In genomic region chr11:17121981-17122380, GRCh38 we compare ENCODE assay signal across 10 cellular contexts.
"Had no signal": no experiment of that assay in that cellular context is flagged by ENCODE, and none has a peak within 500 bp of the region (broad histone marks: within the 10 kb centered on the region; RNA-seq: fewer than 3 reads in every experiment).

No MANE protein-coding gene starts in this region.

- H3K9me3 ChIP-seq: HAP-1 had no signal

- DNase-seq: GM23248, GOT3, H7, HFFc6, KG1 had no signal

- H3K9ac ChIP-seq: GM23248 had no signal

- H3K4me3 ChIP-seq: GM23248, HAP-1, K562 had no signal

- H2AFZ ChIP-seq: GM23248 had no signal

- H3K4me1 ChIP-seq: HAP-1 had no signal

- FAIRE-seq: HepG2, K562 had no signal

- ATAC-seq: HCT116, HepG2, K562 had no signal

- H3K27ac ChIP-seq: GM23248, HL-60 had no signal
